Comparison of ENCODE assay signal across 8 cellular contexts in genomic region chr16:11560701-11561439, GRCh38. TPM values are rescaled to one million over a fixed set of nuclear protein-coding genes. Genes with fewer than 3 reads are reported as not detected.
DNase-seq lines count a peak whose midpoint lies in the region; ATAC-seq, FAIRE-seq and TF ChIP-seq lines count a peak whose summit lies in the region.

No MANE protein-coding gene starts in this region.

- intact Hi-C loops in activated CD4-positive, alpha-beta memory T cell treated with anti-CD3 and anti-CD28 coated beads for 36 hours (cut with micrococcal nuclease) = loop anchor here (1.0 to 2.0 kb wide), 2 partner anchors 23 to 58 kb away; no protein-coding TSS in a partner anchor

- H2BK120ac ChIP-seq in trophoblast cell (ENCODE audit: insufficient read depth, low read length, poor library complexity) = peak overlapping the region; percentile 68

- H3K23ac ChIP-seq in trophoblast cell (ENCODE audit: low read length) = no peak overlapping the region

- no peak for ATAC-seq in GM19395 (IDR thresholded peaks at IDR 0.05; ENCODE audit: unreplicated experiment)

- H4K12ac ChIP-seq in trophoblast cell (ENCODE audit: low read depth, low read length) = peak overlapping the region; percentile 25

- peak overlapping the region; percentile 43 for H3K14ac ChIP-seq in trophoblast cell (ENCODE audit: low read length)

- H3K9me3 ChIP-seq in endodermal cell (ENCODE audit: control insufficient read depth, low read length) (peaks cover 12% of the 10 kb centered on the region), trophoblast cell (ENCODE audit: insufficient read depth, low read depth, low read length) (peaks cover 6% of the 10 kb centered on the region)

- peaks cover 23% of the 10 kb centered on the region for H3K36me3 Mint-ChIP-seq in activated CD4-positive, alpha-beta memory T cell treated with anti-CD3 and anti-CD28 coated beads for 36 hours
- H3K36me3 Mint-ChIP-seq in endodermal cell (ENCODE audit: low read depth) = peaks cover 11% of the 10 kb centered on the region

- H3K9me3 Mint-ChIP-seq in activated CD4-positive, alpha-beta memory T cell treated with anti-CD3 and anti-CD28 coated beads for 36 hours = no peaks in the 10 kb centered on the region
- peaks cover 9% of the 10 kb centered on the region for H3K9me3 Mint-ChIP-seq in endodermal cell

- H3K79me1 ChIP-seq in trophoblast cell (ENCODE audit: low read length) = peaks cover 16% of the 10 kb centered on the region

- H3K4me3 Mint-ChIP-seq in activated CD4-positive, alpha-beta memory T cell treated with anti-CD3 and anti-CD28 coated beads for 36 hours = peak overlapping the region; percentile 73
- no peak overlapping the region for H3K4me3 Mint-ChIP-seq in endodermal cell

- peaks cover 4% of the 10 kb centered on the region for H3K79me2 ChIP-seq in trophoblast cell (ENCODE audit: control insufficient read depth, insufficient read depth, low read length, poor library complexity)

- peak overlapping the region; percentile 56 for H3K18ac ChIP-seq in trophoblast cell (ENCODE audit: low read length)

- H3K4me3 ChIP-seq in endodermal cell (ENCODE audit: low read length) = no peak overlapping the region
- H3K4me3 ChIP-seq in trophoblast cell (ENCODE audit: low read depth, low read length) = no peak overlapping the region

- peak overlapping the region; percentile 55 for H4K8ac ChIP-seq in trophoblast cell (ENCODE audit: low read depth, low read length)

- H3K27me3 Mint-ChIP-seq in activated CD4-positive, alpha-beta memory T cell treated with anti-CD3 and anti-CD28 coated beads for 36 hours = no peaks in the 10 kb centered on the region
- no peaks in the 10 kb centered on the region for H3K27me3 Mint-ChIP-seq in endodermal cell (ENCODE audit: insufficient read depth)

- H3K36me3 ChIP-seq in endodermal cell (ENCODE audit: control insufficient read depth, insufficient read depth, low read length) (peaks cover 8% of the 10 kb centered on the region), trophoblast cell (ENCODE audit: control insufficient read depth in 1 of 2, insufficient read depth in 2 of 2, low read length in 2 of 2) (peaks cover 7 to 10% of the 10 kb centered on the region in 2 experiments)

- H2BK12ac ChIP-seq in trophoblast cell (ENCODE audit: low read length) = no peak overlapping the region

- peak overlapping the region; percentile 37 for H3K4me2 ChIP-seq in trophoblast cell (ENCODE audit: low read length)

- peak overlapping the region; percentile 61 for H4K91ac ChIP-seq in trophoblast cell (ENCODE audit: low read depth, low read length)

- no peak overlapping the region for H3K4ac ChIP-seq in trophoblast cell (ENCODE audit: low read depth, low read length)

- H2AFZ ChIP-seq in trophoblast cell (ENCODE audit: insufficient read depth, low read length, poor library complexity) = no peak overlapping the region

- CTCF ChIA-PET in activated CD4-positive, alpha-beta memory T cell treated with anti-CD3 and anti-CD28 coated beads for 36 hours (lab: Charles Lee) = interaction anchor here (0.7 to 1.4 kb wide), 3 partner anchors 23 to 153 kb away, joined by 3 to 4 read pairs (median 3); no protein-coding TSS in a partner anchor

- H3K4me1 ChIP-seq in endodermal cell (ENCODE audit: control insufficient read depth, insufficient read depth, low read length) (no peaks in the 10 kb centered on the region), trophoblast cell (ENCODE audit: control insufficient read depth in 1 of 2, insufficient read depth in 2 of 2, low read length in 2 of 2) (peaks cover 15 to 21% of the 10 kb centered on the region in 2 experiments)

- no peak for TF ChIP-seq POLR2A in H54 (IDR thresholded peaks at IDR 0.05; ENCODE audit: low read depth, low read length)

- H3K27ac ChIP-seq in endodermal cell (ENCODE audit: low read depth, low read length) = peak overlapping the region; percentile 34
- peak overlapping the region; percentile 73 for H3K27ac ChIP-seq in trophoblast cell (ENCODE audit: low read depth, low read length)

- peak overlapping the region; percentile 61 for H2BK5ac ChIP-seq in trophoblast cell (ENCODE audit: low read depth, low read length, poor library complexity)

- H3K4me1 Mint-ChIP-seq in activated CD4-positive, alpha-beta memory T cell treated with anti-CD3 and anti-CD28 coated beads for 36 hours (ENCODE audit: low read depth) = peaks cover 78% of the 10 kb centered on the region
- peaks cover 16% of the 10 kb centered on the region for H3K4me1 Mint-ChIP-seq in endodermal cell

- no peak overlapping the region for H2AK5ac ChIP-seq in trophoblast cell (ENCODE audit: low read length)

- H3K27me3 ChIP-seq in endodermal cell (ENCODE audit: control insufficient read depth, insufficient read depth, low read length, poor library complexity, severe bottlenecking) (no peaks in the 10 kb centered on the region), trophoblast cell (ENCODE audit: insufficient read depth, low read length) (no peaks in the 10 kb centered on the region)

- DNase-seq in EL (peak; percentile 84), endodermal cell (peak; percentile 53), trophoblast cell (peak in 1 of 2 donors; percentile 48), H54 (ENCODE audit: insufficient read length, low spot score) (no peak), SKM-1 (lab: John Stamatoyannopoulos, UW; ENCODE audit: unreplicated experiment) (no peak), HuH-7 (ENCODE audit: low spot score) (no peak)
- DNase-seq in activated CD4-positive, alpha-beta memory T cell treated with anti-CD3 and anti-CD28 coated beads for 36 hours = peak; percentile 77

- no peak for TF ChIP-seq CTCF in endodermal cell (conservative IDR thresholded peaks at IDR 0.05)

- POLR2A ChIA-PET in activated CD4-positive, alpha-beta memory T cell treated with anti-CD3 and anti-CD28 coated beads for 36 hours (lab: Charles Lee) = interaction anchor here (0.9 kb wide), 1 partner anchor 25 kb away, joined by 4 read pairs; no protein-coding TSS in a partner anchor

- no peak for FAIRE-seq in H54 (lab: Jason Lieb, UNC)

- WGBS in endodermal cell (ENCODE audit: insufficient coverage in 1 of 2, insufficient read length in 1 of 2), 2 experiments = 59 to 74% methylated on average over 15 to 19 of the region's 19 CpGs
- WGBS in trophoblast cell (ENCODE audit: extremely low coverage, insufficient coverage, insufficient read length) = no CpG with 5 or more reads among the region's 19 CpGs

- peak overlapping the region; percentile 91 for H3K27ac Mint-ChIP-seq in activated CD4-positive, alpha-beta memory T cell treated with anti-CD3 and anti-CD28 coated beads for 36 hours
- peak overlapping the region; percentile 61 for H3K27ac Mint-ChIP-seq in endodermal cell

- H3K9ac ChIP-seq in endodermal cell (ENCODE audit: extremely low read depth, low read length, poor library complexity, severe bottlenecking) (no peak overlapping the region), trophoblast cell (ENCODE audit: low read length) (no peak overlapping the region)

RNA-seq across cellular contexts. Expression of gene LITAF, which starts 25.8 kb away (rescaled TPM):
- total RNA-seq in activated CD4-positive, alpha-beta memory T cell treated with anti-CD3 and anti-CD28 coated beads for 36 hours = 100 to 1,000 TPM; 130 to 134 TPM
- total RNA-seq in endodermal cell = 10 to 100 TPM; 36.6 to 62.9 TPM
- polyA plus RNA-seq in endodermal cell (2013, experiment 1 of 2) = 85.2 TPM
- polyA plus RNA-seq in endodermal cell (2013, experiment 2 of 2) = 71.3 TPM
- polyA plus RNA-seq in trophoblast cell (2013) = 110 and 113 TPM in 2 replicates

Comparison
In these comparisons a context has a peak if more than half of its experiments do, and no peak if none do; other contexts are left out.
1. DNase-seq: peak in EL (single experiment), activated CD4-positive, alpha-beta memory T cell treated with anti-CD3 and anti-CD28 coated beads for 36 hours (single experiment) and endodermal cell (single experiment); none in H54 (single experiment), SKM-1 (single experiment) and HuH-7 (single experiment).